In the genomic region with DNA sequence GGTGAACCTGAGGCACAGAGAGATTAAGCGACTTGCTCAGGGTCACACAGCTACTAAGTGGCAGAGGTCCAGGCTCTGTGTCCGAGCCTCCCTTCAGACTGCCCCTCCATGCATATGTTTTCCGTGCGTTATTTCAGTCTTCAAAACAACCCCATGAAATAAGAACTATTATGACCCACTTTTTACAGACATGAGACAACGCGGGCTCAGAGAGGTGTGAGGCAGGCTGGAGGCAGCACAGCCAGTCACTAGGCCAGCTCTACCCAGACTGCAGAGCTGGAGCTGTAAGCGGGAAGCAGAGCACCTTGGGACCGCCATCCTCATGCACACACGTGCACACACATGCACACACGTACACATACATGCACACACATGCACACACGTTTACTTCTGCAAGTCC, we compare ENCODE assay signal across 17 cellular contexts.
DNase-seq lines count a peak whose midpoint lies in the region; ATAC-seq and TF ChIP-seq lines count a peak whose summit lies in the region.
"Had no signal": no experiment of that assay in that cellular context is flagged by ENCODE, and none has a peak within 500 bp of the region (broad histone marks: within the 10 kb centered on the region; RNA-seq: fewer than 3 reads in every experiment).

No MANE protein-coding gene starts in this region.

- H3K4me3 ChIP-seq in coronary artery (no peak overlapping the region), neural progenitor cell (no peak overlapping the region), stomach (no peak overlapping the region), suprapubic skin (no peak overlapping the region)
- H3K4me3 ChIP-seq: A549, BLaER1 had no signal

- DNase-seq in cardiac septum (ENCODE audit: low spot score) (peak; percentile 53), left ventricle myocardium superior (no peak), coronary artery (ENCODE audit: low spot score) (peak; percentile 54), neural progenitor cell (ENCODE audit: low spot score) (no peak), stomach (peak; percentile 3), suprapubic skin (ENCODE audit: low spot score in 2 of 2) (no peak), NOMO-1 treated with dmso at 0.1 percent for 144 hours (lab: John Stamatoyannopoulos, UW; ENCODE audit: unreplicated experiment) (no peak), GM13976 (ENCODE audit: low spot score) (no peak)
- DNase-seq: CD4-positive, alpha-beta memory T cell; DMS153; DMS79; GDM1; H9 had no signal

- H3K4me1 ChIP-seq in neural progenitor cell (no peaks in the 10 kb centered on the region), stomach (peaks cover 7 to 25% (median 19%) of the 10 kb centered on the region in 4 donors), suprapubic skin (peaks cover 10% of the 10 kb centered on the region)

- H4K20me1 ChIP-seq in neural progenitor cell (ENCODE audit: low read depth), result no peaks in the 10 kb centered on the region
- H4K20me1 ChIP-seq: BLaER1 had no signal

- peaks cover 7% of the 10 kb centered on the region for H3K27me3 Mint-ChIP-seq in neural progenitor cell (ENCODE audit: insufficient read depth, low read depth)

- no peaks in the 10 kb centered on the region for H3F3A ChIP-seq in neural progenitor cell (ENCODE audit: low read depth)

- H3K36me3 ChIP-seq in neural progenitor cell (no peaks in the 10 kb centered on the region), stomach (peaks cover 0 to 26% (median 8%) of the 10 kb centered on the region in 4 donors), suprapubic skin (peaks cover 4% of the 10 kb centered on the region)
- H3K36me3 ChIP-seq: BLaER1 had no signal

- H3K79me2 ChIP-seq in neural progenitor cell (ENCODE audit: low read depth), result no peaks in the 10 kb centered on the region

- peak overlapping the region; percentile 70 for H3K27ac Mint-ChIP-seq in neural progenitor cell
- H3K27ac Mint-ChIP-seq: CD14-positive monocyte had no signal

- ATAC-seq in left ventricle myocardium superior, result no peak
- ATAC-seq: A549 had no signal

- no peak overlapping the region for H3K4me2 ChIP-seq in neural progenitor cell
- H3K4me2 ChIP-seq: A549, BLaER1 had no signal

- H3K9ac ChIP-seq in neural progenitor cell, result no peak overlapping the region
- H3K9ac ChIP-seq: BLaER1 had no signal

- TF ChIP-seq EP300 in stomach (IDR thresholded peaks at IDR 0.05) (no peak), suprapubic skin (IDR thresholded peaks at IDR 0.05) (no peak)

- in situ Hi-C loops in GM13976 (cut with MboI; ENCODE audit: low sequenced_read_pairs, unreplicated experiment), result no loop called here

- peaks cover 63% of the 10 kb centered on the region for H3K4me1 Mint-ChIP-seq in neural progenitor cell

- H2AFZ ChIP-seq in neural progenitor cell (replicated peaks), result no peak overlapping the region

- 83 to 97% (median 89%) methylated on average over 11 of the region's 11 CpGs for WGBS in stomach, 5 donors
- 83% methylated on average over 11 of the region's 11 CpGs for WGBS in suprapubic skin

- no peak for TF ChIP-seq POLR2A in stomach (IDR thresholded peaks at IDR 0.05)
- TF ChIP-seq POLR2A in suprapubic skin (IDR thresholded peaks at IDR 0.05), result no peak

- H3K4me3 Mint-ChIP-seq in neural progenitor cell, result no peak overlapping the region
- H3K4me3 Mint-ChIP-seq: CD14-positive monocyte; CD4-positive, alpha-beta memory T cell; H9 had no signal

- H3K27ac ChIP-seq in coronary artery (no peak overlapping the region), neural progenitor cell (no peak overlapping the region), stomach (no peak overlapping the region), suprapubic skin (no peak overlapping the region)
- H3K27ac ChIP-seq: 22Rv1, A549, BLaER1 had no signal

- H3K27me3 ChIP-seq in neural progenitor cell, result no peaks in the 10 kb centered on the region
- no peaks in the 10 kb centered on the region for H3K27me3 ChIP-seq in stomach
- no peaks in the 10 kb centered on the region for H3K27me3 ChIP-seq in suprapubic skin
- H3K27me3 ChIP-seq: BLaER1 had no signal

- intact Hi-C loops in cardiac septum (cut with DNase I), result no loop called here
- intact Hi-C loops in left ventricle myocardium superior (cut with micrococcal nuclease), result no loop called here
- intact Hi-C loops in stomach (cut with DNase I; ENCODE audit: low total_unique reads), result no loop called here

- no peaks in the 10 kb centered on the region for H3K9me3 Mint-ChIP-seq in neural progenitor cell
- H3K9me3 Mint-ChIP-seq: CD4-positive, alpha-beta memory T cell; H9 had no signal

- H3K9me3 ChIP-seq in neural progenitor cell (ENCODE audit: low read depth) (no peaks in the 10 kb centered on the region), stomach (no peaks in the 10 kb centered on the region), suprapubic skin (no peaks in the 10 kb centered on the region)
- H3K9me3 ChIP-seq: A549, BLaER1 had no signal

- TF ChIP-seq CTCF in coronary artery (IDR thresholded peaks at IDR 0.05), result no peak
- no peak for TF ChIP-seq CTCF in neural progenitor cell (IDR thresholded peaks at IDR 0.05)
- TF ChIP-seq CTCF in stomach (IDR thresholded peaks at IDR 0.05), result no peak
- TF ChIP-seq CTCF in suprapubic skin (IDR thresholded peaks at IDR 0.05), result no peak
- no peak for TF ChIP-seq CTCF in GM13976 (IDR thresholded peaks at IDR 0.05; ENCODE audit: borderline replicate concordance, control extremely low read depth, extremely low read depth, insufficient read depth, missing control alignments)

- peaks cover 54% of the 10 kb centered on the region for H3K36me3 Mint-ChIP-seq in neural progenitor cell
- H3K36me3 Mint-ChIP-seq: CD14-positive monocyte had no signal

Comparison
In these comparisons a context has a peak if more than half of its experiments do, and no peak if none do; other contexts are left out.
1. DNase-seq: peak in cardiac septum (single experiment), coronary artery (single experiment) and stomach (single experiment); none in left ventricle myocardium superior (single experiment), neural progenitor cell (single experiment), suprapubic skin (0 of 2), NOMO-1 treated with dmso at 0.1 percent for 144 hours (single experiment) and GM13976 (single experiment).